In the genomic region with DNA sequence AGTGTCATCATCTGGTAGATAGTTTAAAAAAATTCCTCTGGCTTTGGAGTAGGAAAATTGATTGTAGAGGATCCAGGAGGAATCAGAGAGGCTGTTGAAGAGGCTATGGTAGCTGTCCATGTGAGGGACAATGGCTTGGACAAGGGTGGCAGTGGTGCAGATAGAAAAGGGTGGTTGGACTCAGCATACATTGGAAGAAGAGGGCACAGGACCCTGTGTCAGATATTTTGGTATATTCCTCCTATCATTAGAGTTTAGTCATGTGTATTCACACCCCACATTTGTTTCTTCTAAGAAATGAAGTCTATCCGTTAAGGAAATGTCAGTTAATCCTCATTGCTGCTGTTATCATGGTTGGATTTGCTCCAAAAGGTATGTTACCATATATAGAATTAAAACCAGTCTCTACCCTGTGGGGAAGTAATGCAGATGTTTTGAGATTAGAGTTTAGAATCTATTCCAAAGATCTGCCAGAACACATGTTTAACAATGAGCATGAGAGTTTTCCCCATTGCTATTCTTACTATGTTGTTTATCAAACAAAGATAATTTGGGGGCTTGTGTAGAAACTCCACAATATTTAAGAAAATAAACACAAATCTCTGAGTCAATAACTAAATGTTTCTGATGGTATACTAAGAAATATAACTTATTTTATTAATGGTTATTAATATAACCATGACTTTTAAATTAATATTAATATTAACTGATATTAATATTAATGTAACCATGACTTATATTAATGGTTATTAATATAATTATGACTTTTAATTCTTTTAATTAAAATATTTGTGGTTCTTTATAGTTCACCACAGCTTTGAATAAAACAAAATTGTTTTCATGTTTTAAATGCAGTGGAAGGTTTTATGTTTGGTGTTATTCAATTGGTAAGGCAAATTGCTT, we compare ENCODE assay signal across 1 cellular context.
TF ChIP-seq lines count a peak whose summit lies in the region.

No MANE protein-coding gene starts in this region.

TF ChIP-seq in K562, 482 proteins besides CTCF, POLR2A, EP300 and RAD21 (continued from another document):
- peak; percentile 84; the same call in 1 of the 2 replicates for TF ChIP-seq ELF4 (CRISPR knock-in tag; IDR thresholded peaks at IDR 0.05)
- peak; percentile 74 for TF ChIP-seq FOSL1 (tag; conservative IDR thresholded peaks at IDR 0.05)
- no peak for TF ChIP-seq TCF7L2 (IDR thresholded peaks at IDR 0.05; ENCODE audit: low read depth, low read length)
- peak; percentile 82 for TF ChIP-seq ZNF589 (CRISPR knock-in tag; IDR thresholded peaks at IDR 0.05; ENCODE audit: low read depth)
- peak; percentile 86 for TF ChIP-seq MEF2A (IDR thresholded peaks at IDR 0.05; ENCODE audit: control insufficient read depth, low read depth, low read length)
- peak; percentile 67; the same call in 1 of the 2 replicates for TF ChIP-seq DPF2 (IDR thresholded peaks at IDR 0.05)
- TF ChIP-seq PKNOX1 (IDR thresholded peaks at IDR 0.05): peak; percentile 65
- TF ChIP-seq ZKSCAN3 (CRISPR knock-in tag; IDR thresholded peaks at IDR 0.05): no peak
- TF ChIP-seq, protein P1, sequence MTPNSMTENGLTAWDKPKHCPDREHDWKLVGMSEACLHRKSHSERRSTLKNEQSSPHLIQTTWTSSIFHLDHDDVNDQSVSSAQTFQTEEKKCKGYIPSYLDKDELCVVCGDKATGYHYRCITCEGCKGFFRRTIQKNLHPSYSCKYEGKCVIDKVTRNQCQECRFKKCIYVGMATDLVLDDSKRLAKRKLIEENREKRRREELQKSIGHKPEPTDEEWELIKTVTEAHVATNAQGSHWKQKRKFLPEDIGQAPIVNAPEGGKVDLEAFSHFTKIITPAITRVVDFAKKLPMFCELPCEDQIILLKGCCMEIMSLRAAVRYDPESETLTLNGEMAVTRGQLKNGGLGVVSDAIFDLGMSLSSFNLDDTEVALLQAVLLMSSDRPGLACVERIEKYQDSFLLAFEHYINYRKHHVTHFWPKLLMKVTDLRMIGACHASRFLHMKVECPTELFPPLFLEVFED (CRISPR knock-in tag; conservative IDR thresholded peaks at IDR 0.05): 0 out of 2 replicates have a peak, but pooled peaks have one; percentile 75
- TF ChIP-seq, protein P2, sequence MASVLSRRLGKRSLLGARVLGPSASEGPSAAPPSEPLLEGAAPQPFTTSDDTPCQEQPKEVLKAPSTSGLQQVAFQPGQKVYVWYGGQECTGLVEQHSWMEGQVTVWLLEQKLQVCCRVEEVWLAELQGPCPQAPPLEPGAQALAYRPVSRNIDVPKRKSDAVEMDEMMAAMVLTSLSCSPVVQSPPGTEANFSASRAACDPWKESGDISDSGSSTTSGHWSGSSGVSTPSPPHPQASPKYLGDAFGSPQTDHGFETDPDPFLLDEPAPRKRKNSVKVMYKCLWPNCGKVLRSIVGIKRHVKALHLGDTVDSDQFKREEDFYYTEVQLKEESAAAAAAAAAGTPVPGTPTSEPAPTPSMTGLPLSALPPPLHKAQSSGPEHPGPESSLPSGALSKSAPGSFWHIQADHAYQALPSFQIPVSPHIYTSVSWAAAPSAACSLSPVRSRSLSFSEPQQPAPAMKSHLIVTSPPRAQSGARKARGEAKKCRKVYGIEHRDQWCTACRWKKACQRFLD (CRISPR knock-in tag; IDR thresholded peaks at IDR 0.05): 0 out of 2 replicates have a peak, but pooled peaks have one; percentile 78
- no peak for TF ChIP-seq ZNF143 (CRISPR knock-in tag; IDR thresholded peaks at IDR 0.05)
- TF ChIP-seq RAD51 (IDR thresholded peaks at IDR 0.05; ENCODE audit: borderline replicate concordance, low read depth): no peak
- no peak for TF ChIP-seq SFPQ (IDR thresholded peaks at IDR 0.05; ENCODE audit: low read depth, low read length)
- peak; percentile 63; the same call in 1 of the 2 replicates for TF ChIP-seq NBN (IDR thresholded peaks at IDR 0.05; ENCODE audit: low read depth)
- TF ChIP-seq POLR3G (IDR thresholded peaks at IDR 0.05; ENCODE audit: extremely low read depth, insufficient read length, insufficient replicate concordance): no peak
- TF ChIP-seq ZNF175 (CRISPR knock-in tag; IDR thresholded peaks at IDR 0.05; ENCODE audit: low read depth): peak; percentile 67; the same call in 1 of the 2 replicates
- peak; percentile 36 for TF ChIP-seq ZNF197 (CRISPR knock-in tag; IDR thresholded peaks at IDR 0.05; ENCODE audit: low read depth)
- TF ChIP-seq ZNF584 (CRISPR knock-in tag; IDR thresholded peaks at IDR 0.05; ENCODE audit: low read depth): peak; percentile 80; the same call in 1 of the 2 replicates
- TF ChIP-seq HDAC1 (IDR thresholded peaks at IDR 0.05): peak in 1 of 2 experiments; percentile 21; a peak in 1 of 4 replicates
- TF ChIP-seq ZNF766 (CRISPR knock-in tag; conservative IDR thresholded peaks at IDR 0.05): peak; percentile 88
- no peak for TF ChIP-seq GABPB1 (CRISPR knock-in tag; IDR thresholded peaks at IDR 0.05)
- TF ChIP-seq, protein P3, sequence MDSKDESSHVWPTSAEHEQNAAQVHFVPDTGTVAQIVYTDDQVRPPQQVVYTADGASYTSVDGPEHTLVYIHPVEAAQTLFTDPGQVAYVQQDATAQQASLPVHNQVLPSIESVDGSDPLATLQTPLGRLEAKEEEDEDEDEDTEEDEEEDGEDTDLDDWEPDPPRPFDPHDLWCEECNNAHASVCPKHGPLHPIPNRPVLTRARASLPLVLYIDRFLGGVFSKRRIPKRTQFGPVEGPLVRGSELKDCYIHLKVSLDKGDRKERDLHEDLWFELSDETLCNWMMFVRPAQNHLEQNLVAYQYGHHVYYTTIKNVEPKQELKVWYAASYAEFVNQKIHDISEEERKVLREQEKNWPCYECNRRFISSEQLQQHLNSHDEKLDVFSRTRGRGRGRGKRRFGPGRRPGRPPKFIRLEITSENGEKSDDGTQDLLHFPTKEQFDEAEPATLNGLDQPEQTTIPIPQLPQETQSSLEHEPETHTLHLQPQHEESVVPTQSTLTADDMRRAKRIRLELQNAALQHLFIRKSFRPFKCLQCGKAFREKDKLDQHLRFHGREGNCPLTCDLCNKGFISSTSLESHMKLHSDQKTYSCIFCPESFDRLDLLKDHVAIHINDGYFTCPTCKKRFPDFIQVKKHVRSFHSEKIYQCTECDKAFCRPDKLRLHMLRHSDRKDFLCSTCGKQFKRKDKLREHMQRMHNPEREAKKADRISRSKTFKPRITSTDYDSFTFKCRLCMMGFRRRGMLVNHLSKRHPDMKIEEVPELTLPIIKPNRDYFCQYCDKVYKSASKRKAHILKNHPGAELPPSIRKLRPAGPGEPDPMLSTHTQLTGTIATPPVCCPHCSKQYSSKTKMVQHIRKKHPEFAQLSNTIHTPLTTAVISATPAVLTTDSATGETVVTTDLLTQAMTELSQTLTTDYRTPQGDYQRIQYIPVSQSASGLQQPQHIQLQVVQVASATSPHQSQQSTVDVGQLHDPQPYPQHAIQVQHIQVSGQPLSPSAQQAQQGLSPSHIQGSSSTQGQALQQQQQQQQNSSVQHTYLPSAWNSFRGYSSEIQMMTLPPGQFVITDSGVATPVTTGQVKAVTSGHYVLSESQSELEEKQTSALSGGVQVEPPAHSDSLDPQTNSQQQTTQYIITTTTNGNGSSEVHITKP (IDR thresholded peaks at IDR 0.05; ENCODE audit: partially characterized antibody): peak; percentile 97
- TF ChIP-seq FOXK2 (conservative IDR thresholded peaks at IDR 0.05 in 1 of 2, IDR thresholded peaks at IDR 0.05 in 1 of 2; ENCODE audit: low read depth in 2 of 2): peak in 1 of 2 experiments; percentile 61; a peak in 1 of 4 replicates
- TF ChIP-seq SMARCA5 (IDR thresholded peaks at IDR 0.05): no peak
- TF ChIP-seq ZNF764 (CRISPR knock-in tag; IDR thresholded peaks at IDR 0.05; ENCODE audit: low read depth): no peak
- TF ChIP-seq MYC (IDR thresholded peaks at IDR 0.05; ENCODE audit: low read depth, low read length): peak; percentile 79
- no peak; the same call in 1 of the 2 replicates for TF ChIP-seq MYC (CRISPR knock-in tag; IDR thresholded peaks at IDR 0.05; ENCODE audit: borderline replicate concordance, low read depth)
- TF ChIP-seq ZBTB8A (IDR thresholded peaks at IDR 0.05; ENCODE audit: partially characterized antibody): no peak
- no peak for TF ChIP-seq RB1 (IDR thresholded peaks at IDR 0.05; ENCODE audit: low read depth)
- TF ChIP-seq, protein P4, sequence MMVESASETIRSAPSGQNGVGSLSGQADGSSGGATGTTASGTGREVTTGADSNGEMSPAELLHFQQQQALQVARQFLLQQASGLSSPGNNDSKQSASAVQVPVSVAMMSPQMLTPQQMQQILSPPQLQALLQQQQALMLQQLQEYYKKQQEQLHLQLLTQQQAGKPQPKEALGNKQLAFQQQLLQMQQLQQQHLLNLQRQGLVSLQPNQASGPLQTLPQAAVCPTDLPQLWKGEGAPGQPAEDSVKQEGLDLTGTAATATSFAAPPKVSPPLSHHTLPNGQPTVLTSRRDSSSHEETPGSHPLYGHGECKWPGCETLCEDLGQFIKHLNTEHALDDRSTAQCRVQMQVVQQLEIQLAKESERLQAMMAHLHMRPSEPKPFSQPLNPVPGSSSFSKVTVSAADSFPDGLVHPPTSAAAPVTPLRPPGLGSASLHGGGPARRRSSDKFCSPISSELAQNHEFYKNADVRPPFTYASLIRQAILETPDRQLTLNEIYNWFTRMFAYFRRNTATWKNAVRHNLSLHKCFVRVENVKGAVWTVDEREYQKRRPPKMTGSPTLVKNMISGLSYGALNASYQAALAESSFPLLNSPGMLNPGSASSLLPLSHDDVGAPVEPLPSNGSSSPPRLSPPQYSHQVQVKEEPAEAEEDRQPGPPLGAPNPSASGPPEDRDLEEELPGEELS (CRISPR knock-in tag; IDR thresholded peaks at IDR 0.05; ENCODE audit: borderline replicate concordance): no peak
- TF ChIP-seq TAL1 (IDR thresholded peaks at IDR 0.05): peak; percentile 31; the same call in 1 of the 2 replicates
- no peak for TF ChIP-seq ZBED1 (IDR thresholded peaks at IDR 0.05)
